Comparison of ENCODE assay signal across 18 cellular contexts in the genomic region with DNA sequence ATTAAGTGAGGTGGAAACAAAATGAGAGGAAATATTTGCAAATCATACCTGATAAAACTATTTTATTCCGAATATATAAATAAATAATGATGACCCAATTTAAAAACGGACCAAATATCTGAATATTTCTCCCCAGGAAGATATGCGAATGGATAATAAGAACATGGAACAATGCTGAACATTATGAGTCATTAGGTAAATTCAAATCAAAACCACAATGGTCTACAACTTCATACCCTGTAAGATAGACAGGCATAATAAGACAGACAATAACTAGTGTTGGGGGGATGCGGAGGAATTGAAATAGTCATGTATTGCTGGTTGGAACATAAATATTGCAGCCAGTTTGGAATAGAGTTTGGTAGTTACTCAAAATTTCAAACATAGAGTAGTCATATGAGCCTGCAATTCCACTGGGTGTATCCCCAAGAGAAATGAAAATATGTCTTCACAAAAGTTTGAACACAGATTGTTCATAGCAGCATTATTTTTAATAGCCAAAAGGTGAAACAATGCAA. TPM values are rescaled to one million over a fixed set of nuclear protein-coding genes. Genes with fewer than 3 reads are reported as not detected.
A peak's percentile ranks its signal among the peaks of the same experiment; 100 is the strongest.
DNase-seq lines count a peak whose midpoint lies in the region; TF ChIP-seq lines count a peak whose summit lies in the region.
"Had no signal": no experiment of that assay in that cellular context is flagged by ENCODE, and none has a peak within 500 bp of the region (broad histone marks: within the 10 kb centered on the region; RNA-seq: fewer than 3 reads in every experiment).

No MANE protein-coding gene starts in this region.

- CTCF ChIA-PET in Calu3 (lab: Charles Lee), result no interaction called here
- CTCF ChIA-PET in OCI-LY7 (lab: Charles Lee; ENCODE audit: unreplicated experiment), result no interaction called here
- CTCF ChIA-PET in activated CD4-positive, alpha-beta memory T cell treated with anti-CD3 and anti-CD28 coated beads, Interleukin-2, amount 10 ng/mL, durations not matched to agents 7 days and 5 days (lab: Charles Lee), result no interaction called here

- no peaks in the 10 kb centered on the region for H3K36me3 ChIP-seq in OCI-LY7 (ENCODE audit: insufficient read depth, low read length)
- H3K36me3 ChIP-seq: BE2C, SJCRH30 had no signal

- TF ChIP-seq CTCF in Calu3 (IDR thresholded peaks at IDR 0.05; ENCODE audit: unreplicated experiment) (no peak), OCI-LY7 (conservative IDR thresholded peaks at IDR 0.05; ENCODE audit: low read length) (no peak), nephron progenitor cell (IDR thresholded peaks at IDR 0.05) (no peak)

- no peak overlapping the region for H2AFZ ChIP-seq in OCI-LY7 (ENCODE audit: low read length)

- no peak overlapping the region for H3K4me3 ChIP-seq in OCI-LY7 (ENCODE audit: low read depth, low read length, poor library complexity, severe bottlenecking)
- H3K4me3 ChIP-seq: SJCRH30 had no signal

- no peak overlapping the region for H3K27ac ChIP-seq in OCI-LY7 (ENCODE audit: low read depth, low read length, poor library complexity, severe bottlenecking)
- H3K27ac ChIP-seq: SJCRH30 had no signal

- H3K9me3 ChIP-seq in OCI-LY7 (ENCODE audit: low read length), result no peaks in the 10 kb centered on the region
- H3K9me3 ChIP-seq: BE2C, SJCRH30 had no signal

- no peaks in the 10 kb centered on the region for H3K9me2 ChIP-seq in OCI-LY7 (ENCODE audit: insufficient read depth, low read length)

- intact Hi-C loops in Calu3 (cut with micrococcal nuclease; ENCODE audit: unreplicated experiment), result no loop called here
- intact Hi-C loops in OCI-LY7 (cut with micrococcal nuclease; ENCODE audit: unreplicated experiment), result no loop called here

- no peak overlapping the region for H3K4me2 ChIP-seq in OCI-LY7 (ENCODE audit: low read length)

- no peaks in the 10 kb centered on the region for H3K4me1 ChIP-seq in OCI-LY7 (ENCODE audit: insufficient read depth, low read length, poor library complexity, severe bottlenecking)
- H3K4me1 ChIP-seq: BE2C, SJCRH30 had no signal

- DNase-seq in Calu3 (no peak), OCI-LY7 (ENCODE audit: low spot score) (no peak), dermis blood vessel endothelial cell (peak; percentile 37), myocyte (ENCODE audit: low read depth) (peak; percentile 6), NCI-H446 (lab: John Stamatoyannopoulos, UW) (no peak), nephron progenitor cell (no peak)
- no peak for DNase-seq in activated CD4-positive, alpha-beta memory T cell treated with anti-CD3 and anti-CD28 coated beads, Interleukin-2, amount 10 ng/mL, durations not matched to agents 7 days and 5 days
- DNase-seq: BE2C, DMS79, GOT3, Karpas-422, MM.1S, NCI-H1048, NCI-H1417 treated with DMSO at 0.1 percent for 48 hours, NCI-H187, NCI-H524, NCI-H82, SJCRH30 had no signal

- POLR2A ChIA-PET in OCI-LY7 (lab: Charles Lee), result no interaction called here
- POLR2A ChIA-PET in activated CD4-positive, alpha-beta memory T cell treated with anti-CD3 and anti-CD28 coated beads, Interleukin-2, amount 10 ng/mL, durations not matched to agents 7 days and 5 days (lab: Charles Lee), result no interaction called here

- no peaks in the 10 kb centered on the region for H3K36me3 Mint-ChIP-seq in Calu3 (ENCODE audit: insufficient read depth, unreplicated experiment)
- H3K36me3 Mint-ChIP-seq in activated CD4-positive, alpha-beta memory T cell treated with anti-CD3 and anti-CD28 coated beads, Interleukin-2, amount 10 ng/mL, durations not matched to agents 7 days and 5 days (ENCODE audit: low read depth), result no peaks in the 10 kb centered on the region
- H3K36me3 Mint-ChIP-seq in nephron progenitor cell (ENCODE audit: low read depth), result peaks cover 3% of the 10 kb centered on the region

- no peaks in the 10 kb centered on the region for H4K20me1 ChIP-seq in OCI-LY7 (ENCODE audit: insufficient read depth, low read length)

- H3K4me1 Mint-ChIP-seq in Calu3 (ENCODE audit: low read depth, unreplicated experiment), result no peaks in the 10 kb centered on the region
- H3K4me1 Mint-ChIP-seq in activated CD4-positive, alpha-beta memory T cell treated with anti-CD3 and anti-CD28 coated beads, Interleukin-2, amount 10 ng/mL, durations not matched to agents 7 days and 5 days, result no peaks in the 10 kb centered on the region
- no peaks in the 10 kb centered on the region for H3K4me1 Mint-ChIP-seq in nephron progenitor cell

- H3K79me2 ChIP-seq in OCI-LY7 (ENCODE audit: insufficient read depth, low read depth, low read length), result no peaks in the 10 kb centered on the region

- H3K27ac Mint-ChIP-seq in Calu3 (ENCODE audit: unreplicated experiment) (no peak overlapping the region), nephron progenitor cell (no peak overlapping the region)
- H3K27ac Mint-ChIP-seq in activated CD4-positive, alpha-beta memory T cell treated with anti-CD3 and anti-CD28 coated beads, Interleukin-2, amount 10 ng/mL, durations not matched to agents 7 days and 5 days, result no peak overlapping the region

- H3K27me3 Mint-ChIP-seq in Calu3 (ENCODE audit: unreplicated experiment) (no peaks in the 10 kb centered on the region), nephron progenitor cell (ENCODE audit: low read depth, poor library complexity) (no peaks in the 10 kb centered on the region)
- H3K27me3 Mint-ChIP-seq in activated CD4-positive, alpha-beta memory T cell treated with anti-CD3 and anti-CD28 coated beads, Interleukin-2, amount 10 ng/mL, durations not matched to agents 7 days and 5 days, result no peaks in the 10 kb centered on the region

- H3K9me3 Mint-ChIP-seq in Calu3 (ENCODE audit: low read depth, unreplicated experiment) (no peaks in the 10 kb centered on the region), nephron progenitor cell (peaks cover 26% of the 10 kb centered on the region)
- H3K9me3 Mint-ChIP-seq in activated CD4-positive, alpha-beta memory T cell treated with anti-CD3 and anti-CD28 coated beads, Interleukin-2, amount 10 ng/mL, durations not matched to agents 7 days and 5 days, result no peaks in the 10 kb centered on the region

- BruUV-seq in Calu3 (replicated peaks; lab: Mats Ljungman, UMichigan) (TSS peak; percentile 40), OCI-LY7 (replicated peaks; lab: Mats Ljungman, UMichigan) (TSS peak; percentile 19)

- H3K4me3 Mint-ChIP-seq in Calu3 (ENCODE audit: low read depth, unreplicated experiment), result no peak overlapping the region
- H3K4me3 Mint-ChIP-seq in activated CD4-positive, alpha-beta memory T cell treated with anti-CD3 and anti-CD28 coated beads, Interleukin-2, amount 10 ng/mL, durations not matched to agents 7 days and 5 days, result no peak overlapping the region
- no peak overlapping the region for H3K4me3 Mint-ChIP-seq in nephron progenitor cell

RNA-seq across cellular contexts. Expression of a gene that starts 47.6 kb away (rescaled TPM):
- total RNA-seq in Calu3 (2022), result 0.39 and 0.66 TPM in 2 replicates
- 0.64 and 0.82 TPM in 2 replicates for total RNA-seq in OCI-LY7 (2014; rRNA removed; shearing (Covaris generic))
- 0.93 and 0.96 TPM in 2 replicates for total RNA-seq in OCI-LY7 (2022)
- 0.05 TPM in 1 of 2 replicates, not detected in the other for total RNA-seq in dermis blood vessel endothelial cell
- 7.5 and 14.9 TPM in 2 replicates for total RNA-seq in myocyte
- polyA plus RNA-seq in myocyte (2012), result 9.0 TPM
- total RNA-seq in activated CD4-positive, alpha-beta memory T cell treated with anti-CD3 and anti-CD28 coated beads, Interleukin-2, amount 10 ng/mL, durations not matched to agents 7 days and 5 days, result under 1 TPM; 0.78 to 0.88 TPM

Comparison
In these comparisons a context has a peak if more than half of its experiments do, and no peak if none do; other contexts are left out.
1. DNase-seq: peak in dermis blood vessel endothelial cell (single experiment) and myocyte (single experiment); none in Calu3 (single experiment), OCI-LY7 (single experiment), NCI-H446 (0 of 2), activated CD4-positive, alpha-beta memory T cell treated with anti-CD3 and anti-CD28 coated beads, Interleukin-2, amount 10 ng/mL, durations not matched to agents 7 days and 5 days (single experiment) and nephron progenitor cell (single experiment).